ENCODE assay signal across 8 cellular contexts in the genomic region with DNA sequence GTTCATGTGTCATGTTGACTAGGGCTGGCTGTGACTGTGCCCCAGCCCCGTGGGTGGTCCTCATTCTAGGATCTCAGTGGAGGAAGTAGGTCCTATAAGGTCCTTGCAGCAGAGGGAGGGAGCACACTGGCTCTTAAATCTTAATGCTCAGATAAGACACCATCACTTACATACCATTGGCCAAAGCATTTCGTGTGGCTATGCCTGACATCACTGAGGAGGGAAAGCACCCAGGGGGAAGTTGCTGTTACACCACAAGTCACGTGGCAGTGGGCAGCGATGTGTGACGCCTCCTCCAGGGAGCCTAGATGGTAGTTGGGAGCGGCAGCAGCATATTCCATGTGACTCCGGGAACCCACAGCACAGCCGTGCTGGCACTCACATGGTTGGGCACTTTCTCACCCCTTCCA.
DNase-seq lines count a peak whose midpoint lies in the region; ATAC-seq and TF ChIP-seq lines count a peak whose summit lies in the region.

No MANE protein-coding gene starts in this region.

- H3K36me3 ChIP-seq in GM06990 (ENCODE audit: control insufficient read depth, insufficient read depth, low read length) = no peaks in the 10 kb centered on the region
- H3K36me3 ChIP-seq in kidney epithelial cell (ENCODE audit: control insufficient read depth, insufficient read depth, low read length) = no peaks in the 10 kb centered on the region

- peak; percentile 71 for ATAC-seq in GM21576 (IDR thresholded peaks at IDR 0.05; ENCODE audit: unreplicated experiment)

- H3K4me3 ChIP-seq in GM06990 (replicated peaks; ENCODE audit: low read depth, low read length) (no peak overlapping the region), kidney epithelial cell (ENCODE audit: low read depth, low read length) (no peak overlapping the region)

- no peaks in the 10 kb centered on the region for H3K27me3 ChIP-seq in GM06990 (replicated peaks; ENCODE audit: control insufficient read depth, insufficient read depth, low read length)
- H3K27me3 ChIP-seq in kidney epithelial cell (ENCODE audit: control insufficient read depth, insufficient read depth, low read length) = no peaks in the 10 kb centered on the region

- no peak for TF ChIP-seq CTCF in GM06990 (IDR thresholded peaks at IDR 0.05; ENCODE audit: insufficient read depth, low read length, poor library complexity, severe bottlenecking)
- no peak for TF ChIP-seq CTCF in kidney epithelial cell (IDR thresholded peaks at IDR 0.05; ENCODE audit: insufficient read depth, low read length, poor library complexity, severe bottlenecking)

- in situ Hi-C loops in KBM-7 (cut with MboI; ENCODE audit: low pct_unique_long_range_greater_than_20kb, low sequenced_read_pairs) = no loop called here

- DNase-seq in GM06990 (ENCODE audit: extremely low read depth, insufficient read length) = peak; percentile 76
- DNase-seq in KBM-7 = peak; percentile 89
- peak; percentile 88 for DNase-seq in kidney epithelial cell (ENCODE audit: low read depth)
- DNase-seq in NCI-H1048 (lab: John Stamatoyannopoulos, UW) = no peak
- no peak for DNase-seq in NCI-H2029 (lab: John Stamatoyannopoulos, UW)
- DNase-seq in stimulated activated CD4-positive, alpha-beta T cell treated with anti-CD3 and anti-CD28 coated beads, Interleukin-4, amount 100 ng/mL, for 24 hours = no peak
- DNase-seq in NCI-H446 treated with DMSO at 0.1 percent for 48 hours (lab: John Stamatoyannopoulos, UW) = no peak

Comparison
In these comparisons a context has a peak if more than half of its experiments do, and no peak if none do; other contexts are left out.
1. DNase-seq: peak in GM06990 (single experiment), KBM-7 (single experiment) and kidney epithelial cell (single experiment); none in NCI-H1048 (single experiment), NCI-H2029 (single experiment), stimulated activated CD4-positive, alpha-beta T cell treated with anti-CD3 and anti-CD28 coated beads, Interleukin-4, amount 100 ng/mL, for 24 hours (single experiment) and NCI-H446 treated with DMSO at 0.1 percent for 48 hours (single experiment).